35 cellular contexts compared by ENCODE assay signal in the genomic region with DNA sequence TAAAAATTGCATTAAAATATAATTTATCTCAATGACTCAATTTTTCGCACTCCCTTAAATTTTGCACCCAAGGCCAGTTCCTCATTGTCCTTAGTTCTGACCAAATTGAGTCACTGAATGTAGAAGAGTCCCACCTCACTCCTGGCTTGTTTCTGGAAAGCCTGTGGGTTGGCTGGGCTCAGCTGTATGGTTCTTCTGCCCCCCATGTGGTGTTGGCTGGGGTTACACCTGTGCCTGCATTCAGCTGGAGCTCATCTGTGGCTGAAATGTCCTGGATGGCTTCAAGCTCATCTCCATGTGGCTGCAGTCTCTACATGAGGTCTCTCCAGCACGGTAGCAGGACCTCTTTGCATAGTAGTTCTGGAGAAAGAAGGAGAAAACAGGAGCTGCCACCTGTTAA. TPM values are rescaled to one million over a fixed set of nuclear protein-coding genes. Genes with fewer than 3 reads are reported as not detected.
"Had no signal": no experiment of that assay in that cellular context is flagged by ENCODE, and none has a peak within 500 bp of the region (broad histone marks: within the 10 kb centered on the region; RNA-seq: fewer than 3 reads in every experiment).

No MANE protein-coding gene starts in this region.

- H3K27me3 ChIP-seq: brain microvascular endothelial cell, SJCRH30 had no signal

- H3K27ac Mint-ChIP-seq: activated CD4-positive, alpha-beta T cell treated with anti-CD3 and anti-CD28 coated beads, Interleukin-2, amount 10 ng/mL, durations not matched to agents 24 days and 14 days; activated CD8-positive, alpha-beta T cell treated with anti-CD3 and anti-CD28 coated beads for 36 hours; activated naive CD8-positive, alpha-beta T cell treated with anti-CD3 and anti-CD28 coated beads for 36 hours; activated T-cell treated with anti-CD3 and anti-CD28 coated beads, Interleukin-2, amount 50 U/mL, for 72 hours; activated T-helper 17 cell treated with anti-CD3 and anti-CD28 coated beads, Interleukin-2, amount 50 U/mL, for 72 hours had no signal

- H3K4me3 ChIP-seq: SJCRH30, SK-N-MC had no signal

- DNase-seq: activated CD4-positive, alpha-beta T cell treated with anti-CD3 and anti-CD28 coated beads, Interleukin-2, amount 10 ng/mL, durations not matched to agents 24 days and 14 days; activated CD4-positive, alpha-beta T cell treated with anti-CD3 and anti-CD28 coated beads, Interleukin-2, amount 50 U/mL, for 4 hours; activated CD8-positive, alpha-beta T cell treated with anti-CD3 and anti-CD28 coated beads for 36 hours; activated effector memory CD4-positive, alpha-beta T cell treated with anti-CD3 and anti-CD28 coated beads, Interleukin-2, amount 50 U/mL, for 16 hours; activated naive CD4-positive, alpha-beta T cell; activated naive CD4-positive, alpha-beta T cell treated with anti-CD3 and anti-CD28 coated beads, Interleukin-2, amount 50 U/mL, for 16 hours; activated naive CD8-positive, alpha-beta T cell treated with anti-CD3 and anti-CD28 coated beads for 36 hours; activated T-cell treated with anti-CD3 and anti-CD28 coated beads, Interleukin-2, amount 50 U/mL, for 1 hour; activated T-cell treated with anti-CD3 and anti-CD28 coated beads, Interleukin-2, amount 50 U/mL, for 72 hours; amniotic stem cell; aorta; brain microvascular endothelial cell; central memory CD4-positive, alpha-beta T cell; NCI-H1105 treated with DMSO at 0.1 percent for 48 hours; NCI-H1436; NCI-H1694; NCI-H1930; NCI-H2081 treated with DMSO at 0.1 percent for 48 hours; NCI-H226; NCI-H446 treated with DMSO at 0.1 percent for 48 hours; NCI-H524; NCI-H69; NCI-H82; SHP77; SJCRH30; T1000 had no signal

- H3K27ac ChIP-seq: brain microvascular endothelial cell, SJCRH30, SK-N-MC had no signal

- ATAC-seq: activated CD8-positive, alpha-beta T cell treated with anti-CD3 and anti-CD28 coated beads for 36 hours; activated T-cell treated with anti-CD3 and anti-CD28 coated beads, Interleukin-2, amount 50 U/mL, for 72 hours; activated T-helper 17 cell treated with anti-CD3 and anti-CD28 coated beads, Interleukin-2, amount 50 U/mL, for 72 hours; Panc1 had no signal

- H3K4me1 Mint-ChIP-seq: activated naive CD8-positive, alpha-beta T cell treated with anti-CD3 and anti-CD28 coated beads for 36 hours had no signal

- H3K36me3 ChIP-seq: brain microvascular endothelial cell, SJCRH30 had no signal

- H3K4me3 Mint-ChIP-seq: activated CD4-positive, alpha-beta T cell treated with anti-CD3 and anti-CD28 coated beads, Interleukin-2, amount 10 ng/mL, durations not matched to agents 24 days and 14 days; activated CD8-positive, alpha-beta T cell treated with anti-CD3 and anti-CD28 coated beads for 36 hours; activated naive CD8-positive, alpha-beta T cell treated with anti-CD3 and anti-CD28 coated beads for 36 hours; activated T-cell treated with anti-CD3 and anti-CD28 coated beads, Interleukin-2, amount 50 U/mL, for 72 hours; activated T-helper 17 cell treated with anti-CD3 and anti-CD28 coated beads, Interleukin-2, amount 50 U/mL, for 72 hours had no signal

RNA-seq across cellular contexts. Expression of gene IRGC, which starts 7.2 kb away (rescaled TPM):
- total RNA-seq: activated CD4-positive, alpha-beta T cell treated with anti-CD3 and anti-CD28 coated beads, Interleukin-2, amount 10 ng/mL, durations not matched to agents 24 days and 14 days; activated CD8-positive, alpha-beta memory T cell treated with anti-CD3 and anti-CD28 coated beads for 36 hours; activated CD8-positive, alpha-beta T cell treated with anti-CD3 and anti-CD28 coated beads for 36 hours; activated naive CD8-positive, alpha-beta T cell treated with anti-CD3 and anti-CD28 coated beads for 36 hours; activated T-cell treated with anti-CD3 and anti-CD28 coated beads, Interleukin-2, amount 50 U/mL, for 72 hours; activated T-helper 17 cell treated with anti-CD3 and anti-CD28 coated beads, Interleukin-2, amount 50 U/mL, for 72 hours; aorta; cerebellum; M059J; RPMI7951; SJCRH30; T-helper 1 cell treated with Interleukin-12 subunit alpha and Interleukin-12 subunit beta and Interleukin-4 antibody, amounts not matched to agents 30 ng/mL and 1 ng/mL, for 36 hours; T-helper 2 cell treated with Interferon-gamma antibody and Interleukin-4, amounts not matched to agents 100 ng/mL and 5 ng/mL, for 36 hours had no signal
- polyA plus RNA-seq: aorta had no signal
